29 cellular contexts compared by ENCODE assay signal in the genomic region with DNA sequence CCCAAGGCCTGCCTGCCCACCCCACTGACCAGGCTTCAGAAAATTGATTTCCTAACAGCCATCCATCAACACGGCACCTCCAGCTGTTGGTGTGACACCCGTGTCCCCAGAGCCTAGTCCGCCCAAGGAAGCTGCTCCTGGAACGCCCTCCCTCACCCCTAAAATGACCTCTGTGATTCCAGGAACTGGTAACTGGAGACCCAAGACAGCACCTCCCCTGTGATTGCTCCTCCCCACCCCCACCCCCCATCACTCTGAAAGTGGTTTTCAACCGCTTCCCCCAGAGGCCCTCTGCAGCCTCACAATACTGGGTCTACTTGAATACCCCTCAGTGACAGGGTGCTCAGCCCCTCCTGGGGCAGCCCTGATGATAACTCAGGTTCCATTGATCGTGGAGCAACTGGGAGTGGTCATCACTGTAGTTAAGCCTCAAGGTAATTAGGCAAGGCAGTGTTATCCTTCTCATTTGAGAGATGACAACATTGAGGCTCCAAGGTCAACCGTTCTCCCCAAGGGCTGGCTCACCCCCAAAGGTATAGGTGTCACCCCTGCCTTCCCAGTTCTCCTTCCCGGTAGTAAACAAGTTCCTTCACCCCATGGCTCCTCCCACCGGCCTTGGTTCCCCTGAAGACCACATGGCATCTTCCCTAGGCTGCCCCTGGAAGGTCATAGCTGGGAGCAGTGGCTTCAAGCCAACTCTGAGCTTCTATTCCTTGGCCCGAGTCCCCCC. TPM values are rescaled to one million over a fixed set of nuclear protein-coding genes. Genes with fewer than 3 reads are reported as not detected.
"Had no signal": no experiment of that assay in that cellular context is flagged by ENCODE, and none has a peak within 500 bp of the region (broad histone marks: within the 10 kb centered on the region; RNA-seq: fewer than 3 reads in every experiment).

No MANE protein-coding gene starts in this region.

- H3K4me3 Mint-ChIP-seq: activated CD4-positive, alpha-beta memory T cell treated with anti-CD3 and anti-CD28 coated beads for 36 hours; activated CD4-positive, alpha-beta T cell treated with anti-CD3 and anti-CD28 coated beads, Interleukin-2, amount 10 ng/mL, durations not matched to agents 24 days and 14 days; activated naive CD8-positive, alpha-beta T cell treated with anti-CD3 and anti-CD28 coated beads, Interleukin-2, amount 50 U/mL, for 24 hours; activated T-cell treated with anti-CD3 and anti-CD28 coated beads, Interleukin-2, amount 50 U/mL, for 4 hours; central memory CD8-positive, alpha-beta T cell; T-cell; WTC11 had no signal

- H3K4me2 ChIP-seq: KMS-11, PC-9 had no signal

- H3K9ac ChIP-seq: KMS-11 had no signal

- H3K27ac Mint-ChIP-seq: activated CD4-positive, alpha-beta memory T cell treated with anti-CD3 and anti-CD28 coated beads for 36 hours; activated CD4-positive, alpha-beta T cell treated with anti-CD3 and anti-CD28 coated beads, Interleukin-2, amount 10 ng/mL, durations not matched to agents 24 days and 14 days; activated naive CD8-positive, alpha-beta T cell treated with anti-CD3 and anti-CD28 coated beads, Interleukin-2, amount 50 U/mL, for 24 hours; T-cell; WTC11 had no signal

- H3K36me3 ChIP-seq: ascending aorta had no signal

- H3K9me3 ChIP-seq: ascending aorta, body of pancreas had no signal

- DNase-seq: activated CD4-positive, alpha-beta memory T cell treated with anti-CD3 and anti-CD28 coated beads for 36 hours; activated CD4-positive, alpha-beta T cell treated with anti-CD3 and anti-CD28 coated beads for 1 hour; activated CD4-positive, alpha-beta T cell treated with anti-CD3 and anti-CD28 coated beads, Interleukin-2, amount 10 ng/mL, durations not matched to agents 24 days and 14 days; activated CD8-positive, alpha-beta memory T cell treated with anti-CD3 and anti-CD28 coated beads for 24 hours; activated effector memory CD4-positive, alpha-beta T cell treated with anti-CD3 and anti-CD28 coated beads, Interleukin-2, amount 50 U/mL, for 16 hours; activated naive CD4-positive, alpha-beta T cell treated with Interleukin-2 at 50 U/mL for 16 hours; activated naive CD8-positive, alpha-beta T cell treated with anti-CD3 and anti-CD28 coated beads, Interleukin-2, amount 50 U/mL, for 24 hours; activated T-cell treated with anti-CD3 and anti-CD28 coated beads, Interleukin-2, amount 50 U/mL, for 4 hours; amniotic stem cell; body of pancreas; NCI-H1092 treated with DMSO at 0.1 percent for 48 hours; NCI-H1417 treated with DMSO at 0.1 percent for 48 hours; NCI-H1694 treated with DMSO at 0.1 percent for 48 hours; NCI-H2081; NCI-H510A treated with DMSO at 0.1 percent for 48 hours; NCI-H69; PC-9; SHP77 treated with DMSO at 0.1 percent for 48 hours; T-cell; T-helper 2 cell; T1000 had no signal

- H3K4me1 ChIP-seq: ascending aorta, body of pancreas had no signal

- H3K27me3 ChIP-seq: ascending aorta, body of pancreas had no signal

- H3K27ac ChIP-seq: ascending aorta, body of pancreas, KMS-11, PC-9 had no signal

- H3K4me3 ChIP-seq: ascending aorta, body of pancreas, PC-9 had no signal

- H3K4me1 Mint-ChIP-seq: activated CD4-positive, alpha-beta T cell treated with anti-CD3 and anti-CD28 coated beads, Interleukin-2, amount 10 ng/mL, durations not matched to agents 24 days and 14 days; activated naive CD8-positive, alpha-beta T cell treated with anti-CD3 and anti-CD28 coated beads, Interleukin-2, amount 50 U/mL, for 24 hours; central memory CD8-positive, alpha-beta T cell; T-cell had no signal

- ATAC-seq: activated naive CD4-positive, alpha-beta T cell treated with anti-CD3 and anti-CD28 coated beads, Interleukin-2, amount 50 U/mL, for 72 hours; activated naive CD8-positive, alpha-beta T cell treated with anti-CD3 and anti-CD28 coated beads, Interleukin-2, amount 50 U/mL, for 24 hours; activated T-cell treated with anti-CD3 and anti-CD28 coated beads, Interleukin-2, amount 50 U/mL, for 4 hours; body of pancreas; T-cell; WTC11 had no signal

- H3K9me3 Mint-ChIP-seq: activated CD4-positive, alpha-beta memory T cell treated with anti-CD3 and anti-CD28 coated beads for 36 hours; activated CD4-positive, alpha-beta T cell treated with anti-CD3 and anti-CD28 coated beads, Interleukin-2, amount 10 ng/mL, durations not matched to agents 24 days and 14 days; activated naive CD4-positive, alpha-beta T cell treated with anti-CD3 and anti-CD28 coated beads, Interleukin-2, amount 50 U/mL, for 72 hours; activated naive CD8-positive, alpha-beta T cell treated with anti-CD3 and anti-CD28 coated beads, Interleukin-2, amount 50 U/mL, for 24 hours; activated T-cell treated with anti-CD3 and anti-CD28 coated beads, Interleukin-2, amount 50 U/mL, for 4 hours; central memory CD8-positive, alpha-beta T cell; T-cell; WTC11 had no signal

- H3K36me3 Mint-ChIP-seq: activated CD4-positive, alpha-beta memory T cell treated with anti-CD3 and anti-CD28 coated beads for 36 hours; activated naive CD4-positive, alpha-beta T cell treated with anti-CD3 and anti-CD28 coated beads, Interleukin-2, amount 50 U/mL, for 72 hours; T-cell; WTC11 had no signal

- H2AFZ ChIP-seq: PC-9 had no signal

RNA-seq across cellular contexts. Expression of a gene that starts 52.0 kb away (rescaled TPM):
- total RNA-seq: activated CD4-positive, alpha-beta memory T cell treated with anti-CD3 and anti-CD28 coated beads for 36 hours; activated CD4-positive, alpha-beta T cell treated with anti-CD3 and anti-CD28 coated beads, Interleukin-2, amount 10 ng/mL, durations not matched to agents 24 days and 14 days; activated naive CD4-positive, alpha-beta T cell treated with anti-CD3 and anti-CD28 coated beads, Interleukin-2, amount 50 U/mL, for 72 hours; activated T-cell treated with anti-CD3 and anti-CD28 coated beads, Interleukin-2, amount 50 U/mL, for 4 hours; ascending aorta; body of pancreas; bronchial epithelial cell; MCF 10A; PC-9; SK-MEL-5; T-cell; WTC11 had no signal
